8 cellular contexts compared by ENCODE assay signal in the genomic region with DNA sequence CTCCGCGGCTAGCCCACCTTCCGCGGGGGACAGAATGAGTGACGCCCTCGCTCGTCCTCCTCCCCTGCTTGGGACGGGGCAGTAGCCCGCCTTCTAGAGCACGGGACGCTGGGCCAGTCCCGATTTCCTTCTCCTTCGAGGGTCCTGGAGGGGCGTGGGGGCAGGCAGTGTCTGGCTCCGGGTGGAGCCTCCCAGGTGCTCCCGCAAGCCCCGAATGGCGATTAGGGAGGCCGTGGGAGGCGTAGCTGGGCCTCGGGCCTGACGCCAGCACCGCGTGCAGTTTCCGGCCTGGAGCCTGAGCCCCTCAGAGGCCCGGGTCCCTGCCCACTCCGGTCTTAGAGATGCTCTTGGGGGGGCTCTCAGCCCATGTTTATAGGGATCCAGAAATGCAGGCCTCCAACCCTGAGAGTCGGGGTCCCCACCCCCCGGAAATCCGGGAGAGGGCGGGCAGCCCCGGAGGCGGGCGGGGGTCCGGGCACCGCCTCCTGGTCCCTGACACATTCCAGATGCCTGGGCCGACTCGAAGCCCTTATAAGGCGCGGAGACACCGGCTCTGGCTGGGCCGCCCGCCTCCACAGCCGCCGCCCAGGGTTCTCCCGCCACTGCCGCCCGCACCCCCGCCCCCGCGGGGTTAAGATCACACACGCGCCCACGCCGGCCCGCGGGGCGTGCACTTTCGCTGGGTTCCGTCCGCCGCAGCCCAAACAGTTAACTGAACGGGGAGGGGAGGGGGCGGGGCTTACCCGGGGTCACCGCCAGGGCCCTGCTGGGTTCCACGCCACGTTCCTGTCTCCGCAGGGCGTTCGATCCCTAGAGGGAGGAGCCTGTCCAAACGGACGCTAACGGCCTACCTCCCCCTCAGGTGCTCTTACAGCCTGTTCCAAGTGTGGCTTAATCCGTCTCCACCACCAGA. TPM values are rescaled to one million over a fixed set of nuclear protein-coding genes. Genes with fewer than 3 reads are reported as not detected.
DNase-seq lines count a peak whose midpoint lies in the region; ATAC-seq, FAIRE-seq and TF ChIP-seq lines count a peak whose summit lies in the region.

No MANE protein-coding gene starts in this region.

- DNase-seq in HTR-8/SVneo (ENCODE audit: insufficient read length, low spot score) = peak; percentile 79
- peak; percentile 83 to 89 (median 86) for DNase-seq in T-helper 17 cell
- peak; percentile 83 for DNase-seq in amniotic stem cell (lab: John Stamatoyannopoulos, UW)
- DNase-seq in left ventricle myocardium inferior = peak; percentile 92
- DNase-seq in psoas muscle = peak; percentile 89 to 93

- WGBS in psoas muscle, 3 donors = 0 to 2% (median 1%) methylated on average over 40 to 75 of the region's 75 CpGs
- under 1% methylated on average over 75 of the region's 75 CpGs for WGBS in urinary bladder

- peak overlapping the region; percentile 96 for H3K4me3 ChIP-seq in ACC112 (ENCODE audit: low read depth, low read length)
- peak overlapping the region; percentile 82 for H3K4me3 ChIP-seq in left ventricle myocardium inferior
- peak overlapping the region; percentile 73 for H3K4me3 ChIP-seq in psoas muscle
- H3K4me3 ChIP-seq in urinary bladder (ENCODE audit: low read depth, low read length) = peak overlapping the region; percentile 73

- H3K36me3 ChIP-seq in ACC112 (ENCODE audit: insufficient read depth, low read length) = no peaks in the 10 kb centered on the region; the same call in 1 of the 2 replicates
- peaks cover 27% of the 10 kb centered on the region for H3K36me3 ChIP-seq in left ventricle myocardium inferior
- H3K36me3 ChIP-seq in psoas muscle (ENCODE audit: insufficient read depth in 1 of 2, low read depth in 1 of 2) = peaks cover 0 to 8% of the 10 kb centered on the region in 2 donors
- peaks cover 2% of the 10 kb centered on the region for H3K36me3 ChIP-seq in urinary bladder (ENCODE audit: insufficient read depth)

- peak overlapping the region; percentile 100 for H3K27ac Mint-ChIP-seq in T-helper 17 cell

- ATAC-seq in GM18868 (IDR thresholded peaks at IDR 0.05; ENCODE audit: unreplicated experiment) (peak; percentile 34), T-helper 17 cell (peak; percentile 52), psoas muscle (peak; percentile 51 to 60 (median 57))

- no peak overlapping the region for H2AFZ ChIP-seq in ACC112 (ENCODE audit: low read length, unreplicated experiment)

- peaks cover 16% of the 10 kb centered on the region for H3K36me3 Mint-ChIP-seq in T-helper 17 cell (ENCODE audit: low read depth)

- intact Hi-C loops in left ventricle myocardium inferior (cut with micrococcal nuclease) (no loop called here), psoas muscle (cut with DNase I) (no loop called here)

- H3K4me3 Mint-ChIP-seq in T-helper 17 cell = peak overlapping the region; percentile 89

- H3K27me3 ChIP-seq in ACC112 (ENCODE audit: insufficient read depth, low read length) = no peaks in the 10 kb centered on the region
- no peaks in the 10 kb centered on the region for H3K27me3 ChIP-seq in left ventricle myocardium inferior (ENCODE audit: low read depth)
- H3K27me3 ChIP-seq in psoas muscle (ENCODE audit: insufficient read depth in 3 of 3, low read length in 2 of 3) = peaks cover 0 to 32% (median 1%) of the 10 kb centered on the region in 3 donors

- FAIRE-seq in HTR-8/SVneo (lab: Jason Lieb, UNC) = peak; percentile 76

- H3K27ac ChIP-seq in ACC112 (ENCODE audit: low read depth, low read length) (peak overlapping the region; percentile 79), left ventricle myocardium inferior (replicated peaks) (peak overlapping the region; percentile 94), psoas muscle (peak overlapping the region; percentile 80), urinary bladder (ENCODE audit: low read depth) (peak overlapping the region; percentile 90)

- H3K4me1 ChIP-seq in ACC112 (ENCODE audit: control insufficient read depth, insufficient read depth, low read length, unreplicated experiment) = peaks cover 21% of the 10 kb centered on the region
- H3K4me1 ChIP-seq in left ventricle myocardium inferior = peaks cover 80% of the 10 kb centered on the region
- no peaks in the 10 kb centered on the region for H3K4me1 ChIP-seq in psoas muscle
- H3K4me1 ChIP-seq in urinary bladder (ENCODE audit: insufficient read depth) = no peaks in the 10 kb centered on the region

- peaks cover 39% of the 10 kb centered on the region for H3K4me1 Mint-ChIP-seq in T-helper 17 cell

- no peaks in the 10 kb centered on the region for H3K27me3 Mint-ChIP-seq in T-helper 17 cell

- no peaks in the 10 kb centered on the region for H3K9me3 ChIP-seq in T-helper 17 cell (ENCODE audit: control insufficient read depth, low read length, poor library complexity, severe bottlenecking)
- no peaks in the 10 kb centered on the region for H3K9me3 ChIP-seq in left ventricle myocardium inferior (replicated peaks)
- no peaks in the 10 kb centered on the region for H3K9me3 ChIP-seq in psoas muscle

- H3K79me2 ChIP-seq in ACC112 (ENCODE audit: control insufficient read depth, insufficient read depth, low read length, unreplicated experiment) = peaks cover 10% of the 10 kb centered on the region

- TF ChIP-seq CTCF in left ventricle myocardium inferior (IDR thresholded peaks at IDR 0.05; ENCODE audit: borderline replicate concordance) = peak; percentile 59
- TF ChIP-seq CTCF in psoas muscle (IDR thresholded peaks at IDR 0.05) = peak; percentile 23

RNA-seq across cellular contexts. Expression of a gene that starts 1.5 kb away (rescaled TPM):
- total RNA-seq in T-helper 17 cell (100 to 1,000 TPM; 392 to 670 TPM), left ventricle myocardium inferior (96.0 TPM), psoas muscle (10 to 100 TPM; 17.0 to 23.3 (median 20.3) TPM), urinary bladder (31.9 TPM)
- polyA plus RNA-seq in psoas muscle (10 to 100 TPM in 1 of 3 donors, 1 to 10 TPM in 2; 5.5 to 17.2 (median 7.7) TPM), urinary bladder (271 TPM)

RNA-seq across cellular contexts. Expression of a gene that starts 12.8 kb away (rescaled TPM):
- total RNA-seq in T-helper 17 cell (1 to 10 TPM; 1.1 to 1.4 TPM), left ventricle myocardium inferior (not detected), psoas muscle (not detected), urinary bladder (0.32 TPM)
- polyA plus RNA-seq in psoas muscle (under 1 TPM in 1 of 3 donors, not detected in 2; 0.01 TPM), urinary bladder (0.03 TPM)

RNA-seq across cellular contexts. Expression of a gene that starts 39.9 kb away (rescaled TPM):
- not detected for total RNA-seq in T-helper 17 cell
- total RNA-seq in left ventricle myocardium inferior = not detected
- total RNA-seq in psoas muscle = not detected
- under 1 TPM in 1 of 3 donors, not detected in 2; 0.05 TPM for polyA plus RNA-seq in psoas muscle
- 0.26 TPM for total RNA-seq in urinary bladder
- 0.09 TPM for polyA plus RNA-seq in urinary bladder

RNA-seq across cellular contexts. Expression of a gene that starts 45.0 kb away (rescaled TPM):
- total RNA-seq in T-helper 17 cell (under 1 TPM; 0.34 to 0.57 TPM), left ventricle myocardium inferior (0.22 TPM), psoas muscle (under 1 TPM; 0.16 to 0.44 (median 0.21) TPM), urinary bladder (0.42 TPM)
- polyA plus RNA-seq in psoas muscle (under 1 TPM; 0.04 to 0.17 (median 0.05) TPM), urinary bladder (0.18 TPM)

Comparison
In these comparisons a context has a peak if more than half of its experiments do, and no peak if none do; other contexts are left out.
1. Peak in every context shown above with its lines: DNase-seq, ATAC-seq, H3K4me3 ChIP-seq and H3K27ac ChIP-seq.